Comparison of ENCODE assay signal across 9 cellular contexts in genomic region chr19:49554701-49555181, GRCh38. TPM values are rescaled to one million over a fixed set of nuclear protein-coding genes. Genes with fewer than 3 reads are reported as not detected.
DNase-seq lines count a peak whose midpoint lies in the region; ATAC-seq lines count a peak whose summit lies in the region.
"Had no signal": no experiment of that assay in that cellular context is flagged by ENCODE, and none has a peak within 500 bp of the region (broad histone marks: within the 10 kb centered on the region; RNA-seq: fewer than 3 reads in every experiment).

No MANE protein-coding gene starts in this region.

- H3K36me3 Mint-ChIP-seq in T-helper 1 cell treated with Interleukin-12 subunit alpha and Interleukin-12 subunit beta and Interleukin-4 antibody, amounts not matched to agents 30 μg/mL and 1 μg/mL, for 36 hours (ENCODE audit: low read depth), result peaks cover 54% of the 10 kb centered on the region
- H3K36me3 Mint-ChIP-seq in activated naive CD4-positive, alpha-beta T cell treated with anti-CD3 and anti-CD28 coated beads, Interleukin-2, amount 50 U/mL, for 72 hours, result peaks cover 21 to 53% of the 10 kb centered on the region in 2 donors

- H3K27me3 ChIP-seq in layer of hippocampus (ENCODE audit: control insufficient read depth, insufficient read depth, low read length), result no peaks in the 10 kb centered on the region
- H3K27me3 ChIP-seq: cardiac muscle cell had no signal

- DNase-seq in activated naive CD4-positive, alpha-beta T cell treated with anti-CD3 and anti-CD28 coated beads, Interleukin-2, amount 50 U/mL, for 72 hours (ENCODE audit: low spot score in 2 of 2), result peak in 1 of 2 donors; percentile 78
- peak in 1 of 2 donors; percentile 55 for DNase-seq in stimulated activated naive CD8-positive, alpha-beta T cell treated with anti-CD3 and anti-CD28 coated beads, Interleukin-15, amount 100 ng/mL, for 72 hours
- DNase-seq in NOMO-1 treated with dmso at 0.1 percent for 144 hours (lab: John Stamatoyannopoulos, UW; ENCODE audit: unreplicated experiment), result no peak

- H3K4me1 Mint-ChIP-seq in T-helper 1 cell treated with Interleukin-12 subunit alpha and Interleukin-12 subunit beta and Interleukin-4 antibody, amounts not matched to agents 30 μg/mL and 1 μg/mL, for 36 hours (ENCODE audit: low read depth), result peaks cover 53% of the 10 kb centered on the region
- H3K4me1 Mint-ChIP-seq in stimulated activated naive CD8-positive, alpha-beta T cell treated with anti-CD3 and anti-CD28 coated beads, Interleukin-15, amount 100 ng/mL, for 72 hours, result peaks cover 83% of the 10 kb centered on the region

- H3K27ac Mint-ChIP-seq in T-helper 1 cell treated with Interleukin-12 subunit alpha and Interleukin-12 subunit beta and Interleukin-4 antibody, amounts not matched to agents 30 μg/mL and 1 μg/mL, for 36 hours, result peak overlapping the region; percentile 93
- peak overlapping the region; percentile 96 to 98 for H3K27ac Mint-ChIP-seq in activated naive CD4-positive, alpha-beta T cell treated with anti-CD3 and anti-CD28 coated beads, Interleukin-2, amount 50 U/mL, for 72 hours
- peak overlapping the region; percentile 71 to 89 for H3K27ac Mint-ChIP-seq in stimulated activated naive CD8-positive, alpha-beta T cell treated with anti-CD3 and anti-CD28 coated beads, Interleukin-15, amount 100 ng/mL, for 72 hours

- no peaks in the 10 kb centered on the region for H3K9me3 Mint-ChIP-seq in T-helper 1 cell treated with Interleukin-12 subunit alpha and Interleukin-12 subunit beta and Interleukin-4 antibody, amounts not matched to agents 30 μg/mL and 1 μg/mL, for 36 hours
- H3K9me3 Mint-ChIP-seq in activated naive CD4-positive, alpha-beta T cell treated with anti-CD3 and anti-CD28 coated beads, Interleukin-2, amount 50 U/mL, for 72 hours, result no peaks in the 10 kb centered on the region
- H3K9me3 Mint-ChIP-seq in stimulated activated naive CD8-positive, alpha-beta T cell treated with anti-CD3 and anti-CD28 coated beads, Interleukin-15, amount 100 ng/mL, for 72 hours, result no peaks in the 10 kb centered on the region

- peak overlapping the region; percentile 46 for H3K27ac ChIP-seq in layer of hippocampus (ENCODE audit: low read depth, low read length)

- peak; percentile 1 to 45 for ATAC-seq in activated naive CD4-positive, alpha-beta T cell treated with anti-CD3 and anti-CD28 coated beads, Interleukin-2, amount 50 U/mL, for 72 hours
- ATAC-seq in stimulated activated naive CD8-positive, alpha-beta T cell treated with anti-CD3 and anti-CD28 coated beads, Interleukin-15, amount 100 ng/mL, for 72 hours, result no peak
- no peak for ATAC-seq in GM18520 (IDR thresholded peaks at IDR 0.05; ENCODE audit: unreplicated experiment)
- no peak for ATAC-seq in HG03108 (IDR thresholded peaks at IDR 0.05; ENCODE audit: unreplicated experiment)

- H3K27me3 Mint-ChIP-seq in T-helper 1 cell treated with Interleukin-12 subunit alpha and Interleukin-12 subunit beta and Interleukin-4 antibody, amounts not matched to agents 30 μg/mL and 1 μg/mL, for 36 hours (ENCODE audit: low read depth), result no peaks in the 10 kb centered on the region
- H3K27me3 Mint-ChIP-seq in stimulated activated naive CD8-positive, alpha-beta T cell treated with anti-CD3 and anti-CD28 coated beads, Interleukin-15, amount 100 ng/mL, for 72 hours, result no peaks in the 10 kb centered on the region

- peak overlapping the region; percentile 74 for H3K4me3 Mint-ChIP-seq in T-helper 1 cell treated with Interleukin-12 subunit alpha and Interleukin-12 subunit beta and Interleukin-4 antibody, amounts not matched to agents 30 μg/mL and 1 μg/mL, for 36 hours
- H3K4me3 Mint-ChIP-seq in stimulated activated naive CD8-positive, alpha-beta T cell treated with anti-CD3 and anti-CD28 coated beads, Interleukin-15, amount 100 ng/mL, for 72 hours, result peak overlapping the region; percentile 72 to 77

RNA-seq across cellular contexts. Expression of gene NOSIP, which starts 25.6 kb away (rescaled TPM):
- 10 to 100 TPM; 90.7 to 96.1 TPM for total RNA-seq in activated naive CD4-positive, alpha-beta T cell treated with anti-CD3 and anti-CD28 coated beads, Interleukin-2, amount 50 U/mL, for 72 hours

RNA-seq across cellular contexts. Expression of gene PRRG2, which starts 26.4 kb away (rescaled TPM):
- 10 to 100 TPM in 1 of 2 donors, 1 to 10 TPM in 1; 2.3 to 10.8 TPM for total RNA-seq in activated naive CD4-positive, alpha-beta T cell treated with anti-CD3 and anti-CD28 coated beads, Interleukin-2, amount 50 U/mL, for 72 hours
- total RNA-seq: M059J had no signal

RNA-seq across cellular contexts. Expression of gene RCN3, which starts 26.9 kb away (rescaled TPM):
- total RNA-seq in activated naive CD4-positive, alpha-beta T cell treated with anti-CD3 and anti-CD28 coated beads, Interleukin-2, amount 50 U/mL, for 72 hours, result 10 to 100 TPM in 1 of 2 donors, 1 to 10 TPM in 1; 5.4 to 13.0 TPM

RNA-seq across cellular contexts. Expression of gene PRR12, which starts 36.2 kb away (rescaled TPM):
- total RNA-seq in activated naive CD4-positive, alpha-beta T cell treated with anti-CD3 and anti-CD28 coated beads, Interleukin-2, amount 50 U/mL, for 72 hours, result 10 to 100 TPM; 28.9 to 32.9 TPM

RNA-seq across cellular contexts. Expression of gene FCGRT, which starts 42.3 kb away (rescaled TPM):
- 10 to 100 TPM; 17.5 to 18.1 TPM for total RNA-seq in activated naive CD4-positive, alpha-beta T cell treated with anti-CD3 and anti-CD28 coated beads, Interleukin-2, amount 50 U/mL, for 72 hours

Comparison
In these comparisons a context has a peak if more than half of its experiments do, and no peak if none do; other contexts are left out.
1. ATAC-seq: peak in activated naive CD4-positive, alpha-beta T cell treated with anti-CD3 and anti-CD28 coated beads, Interleukin-2, amount 50 U/mL, for 72 hours (2 of 2); none in stimulated activated naive CD8-positive, alpha-beta T cell treated with anti-CD3 and anti-CD28 coated beads, Interleukin-15, amount 100 ng/mL, for 72 hours (single experiment), GM18520 (single experiment) and HG03108 (single experiment).
2. Peak in every context shown above with its lines, with median percentiles within 50 percentile points of each other: H3K27ac Mint-ChIP-seq.